Comparison of ENCODE assay signal across 10 cellular contexts in the genomic region with DNA sequence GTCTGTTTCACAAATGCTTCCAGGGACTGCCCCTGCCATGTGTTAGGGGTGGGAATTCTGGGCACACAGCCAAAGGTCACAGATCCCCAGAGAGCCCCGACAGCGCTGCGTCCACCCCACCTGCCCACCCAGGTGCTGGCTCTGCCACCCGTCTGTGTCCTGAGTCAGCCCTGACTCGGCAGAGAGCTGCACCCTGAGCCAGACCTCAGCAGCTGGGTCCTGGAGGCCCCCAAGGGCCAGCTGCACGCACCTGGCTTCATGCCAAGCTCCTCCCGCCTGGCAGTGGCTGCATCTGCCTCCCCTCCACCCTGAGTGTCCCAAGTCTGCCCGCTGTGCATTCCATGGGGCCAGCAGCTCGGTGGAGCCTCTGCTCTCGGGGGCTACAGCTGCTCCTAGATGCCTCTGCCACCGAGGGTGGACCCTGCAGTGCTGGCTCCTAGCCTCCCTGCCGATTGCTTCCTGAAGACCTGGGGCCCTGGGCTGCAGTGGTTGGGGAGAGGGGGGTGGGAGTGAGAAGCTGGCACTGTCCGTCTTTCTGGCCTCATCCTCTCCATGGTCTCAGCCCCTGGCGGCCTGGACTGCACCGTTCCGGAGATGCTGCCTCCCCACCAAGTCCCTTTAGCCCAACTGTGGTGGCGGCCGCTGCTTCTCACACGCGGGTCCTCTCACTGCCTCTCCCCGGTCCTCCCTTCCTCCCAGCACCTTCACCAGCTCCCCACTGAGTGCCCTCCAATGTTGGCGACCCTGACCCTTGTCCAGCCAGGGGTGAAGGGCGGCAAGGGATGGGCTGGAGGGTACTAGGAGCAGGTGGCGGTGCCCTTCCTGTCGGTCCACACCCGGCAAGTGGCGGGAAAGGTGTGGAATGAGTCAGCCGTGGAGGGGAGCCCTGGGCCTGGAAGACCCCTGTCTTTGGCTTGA. TPM values are rescaled to one million over a fixed set of nuclear protein-coding genes. Genes with fewer than 3 reads are reported as not detected.
DNase-seq lines count a peak whose midpoint lies in the region; ATAC-seq and TF ChIP-seq lines count a peak whose summit lies in the region.
"Had no signal": no experiment of that assay in that cellular context is flagged by ENCODE, and none has a peak within 500 bp of the region (broad histone marks: within the 10 kb centered on the region; RNA-seq: fewer than 3 reads in every experiment).

No MANE protein-coding gene starts in this region.

- H3K27me3 ChIP-seq in cardiac muscle cell = peaks cover 64% of the 10 kb centered on the region
- H3K27me3 ChIP-seq in right atrium auricular region = peaks cover 0 to 3% of the 10 kb centered on the region in 2 donors
- no peaks in the 10 kb centered on the region for H3K27me3 ChIP-seq in aorta (ENCODE audit: control insufficient read depth in 1 of 2, insufficient read depth in 2 of 2, low read length in 1 of 2)

- DNase-seq in cardiac muscle cell (ENCODE audit: low read depth in 1 of 2, low spot score in 1 of 2) (peak; percentile 59 to 75), right atrium auricular region (ENCODE audit: low spot score) (no peak), NCI-H526 treated with DMSO at 0.1 percent for 48 hours (lab: John Stamatoyannopoulos, UW) (peak; percentile 13), fibroblast of gingiva (ENCODE audit: low read depth) (peak; percentile 55), aorta (peak; percentile 47 to 78)
- no peak for DNase-seq in stimulated activated naive CD4-positive, alpha-beta T cell treated with Interleukin-2 at 50 U/mL for 16 hours (lab: John Stamatoyannopoulos, UW)
- DNase-seq: activated CD8-positive, alpha-beta memory T cell treated with anti-CD3 and anti-CD28 coated beads for 24 hours; CD4-positive, CD25-positive, alpha-beta regulatory T cell had no signal

- intact Hi-C loops in aorta (cut with DNase I) = no loop called here

- H3K4me1 ChIP-seq in cardiac muscle cell (ENCODE audit: low read depth) = peaks cover 31% of the 10 kb centered on the region
- peaks cover 0 to 43% of the 10 kb centered on the region in 2 donors for H3K4me1 ChIP-seq in right atrium auricular region
- no peaks in the 10 kb centered on the region for H3K4me1 ChIP-seq in aorta (ENCODE audit: control insufficient read depth in 1 of 2, insufficient read depth in 2 of 2, low read length in 2 of 2)

- TF ChIP-seq CTCF in cardiac muscle cell (IDR thresholded peaks at IDR 0.05; ENCODE audit: low read depth, low read length) (no peak), right atrium auricular region (IDR thresholded peaks at IDR 0.05) (no peak)

- H3K9me3 ChIP-seq in cardiac muscle cell (ENCODE audit: low read depth) = no peaks in the 10 kb centered on the region
- no peaks in the 10 kb centered on the region for H3K9me3 ChIP-seq in right atrium auricular region
- H3K9me3 ChIP-seq in aorta (ENCODE audit: control insufficient read depth, low read length) = no peaks in the 10 kb centered on the region

- no peak overlapping the region for H3K27ac ChIP-seq in cardiac muscle cell
- no peak overlapping the region for H3K27ac ChIP-seq in right atrium auricular region
- no peak overlapping the region for H3K27ac ChIP-seq in aorta (ENCODE audit: low read depth in 1 of 2, low read length in 2 of 2)

- H3K4me3 ChIP-seq in cardiac muscle cell = no peak overlapping the region
- H3K4me3 ChIP-seq in right atrium auricular region = no peak overlapping the region
- H3K4me3 ChIP-seq in aorta (ENCODE audit: low read length in 2 of 2) = no peak overlapping the region

- ATAC-seq in aorta (ENCODE audit: low FRiP score) = no peak
- no peak for ATAC-seq in HG03342 (IDR thresholded peaks at IDR 0.05; ENCODE audit: unreplicated experiment)
- no peak for ATAC-seq in HG03095 (IDR thresholded peaks at IDR 0.05; ENCODE audit: unreplicated experiment)

- 37 to 38% methylated on average over 28 of the region's 28 CpGs for WGBS in aorta, 2 donors

- no peaks in the 10 kb centered on the region for H3K36me3 ChIP-seq in cardiac muscle cell
- H3K36me3 ChIP-seq in right atrium auricular region = no peaks in the 10 kb centered on the region
- no peaks in the 10 kb centered on the region for H3K36me3 ChIP-seq in aorta (ENCODE audit: control insufficient read depth in 1 of 2, insufficient read depth in 2 of 2, low read length in 1 of 2)

RNA-seq across cellular contexts. Expression of gene SECTM1, which starts 3.0 kb away (rescaled TPM):
- total RNA-seq in cardiac muscle cell (0.56 TPM in 1 of 2 replicates, not detected in the other), right atrium auricular region (1 to 10 TPM; 3.1 to 7.7 TPM), aorta (10 to 100 TPM in 1 of 2 donors, 1 to 10 TPM in 1; 9.9 to 15.8 TPM)
- polyA plus RNA-seq in cardiac muscle cell (not detected in 2 replicates), aorta (10 to 100 TPM in 1 of 2 donors, 1 to 10 TPM in 1; 4.5 to 22.5 TPM)

RNA-seq across cellular contexts. Expression of gene CD7, which starts 13.2 kb away (rescaled TPM):
- total RNA-seq in cardiac muscle cell (0.92 TPM in 1 of 2 replicates, not detected in the other), right atrium auricular region (1 to 10 TPM in 1 of 2 donors, not detected in 1; 1.7 TPM), aorta (1 to 10 TPM; 2.6 to 3.4 TPM)
- polyA plus RNA-seq in cardiac muscle cell (0.17 and 0.38 TPM in 2 replicates), aorta (under 1 TPM; 0.33 to 0.75 TPM)

RNA-seq across cellular contexts. Expression of gene TEX19, which starts 28.5 kb away (rescaled TPM):
- 0.28 and 0.51 TPM in 2 replicates for total RNA-seq in cardiac muscle cell
- polyA plus RNA-seq in cardiac muscle cell = not detected in 2 replicates
- not detected for total RNA-seq in right atrium auricular region
- total RNA-seq in aorta = not detected
- polyA plus RNA-seq in aorta = not detected
- total RNA-seq: CD4-positive, CD25-positive, alpha-beta regulatory T cell had no signal
- polyA plus RNA-seq: CD4-positive, CD25-positive, alpha-beta regulatory T cell had no signal

RNA-seq across cellular contexts. Expression of gene UTS2R, which starts 41.0 kb away (rescaled TPM):
- total RNA-seq in cardiac muscle cell (4.4 and 10.8 TPM in 2 replicates), right atrium auricular region (10 to 100 TPM in 1 of 2 donors, under 1 TPM in 1; 0.44 to 16.9 TPM), aorta (not detected)
- polyA plus RNA-seq in cardiac muscle cell (4.1 and 5.0 TPM in 2 replicates), aorta (not detected)
- total RNA-seq: CD4-positive, CD25-positive, alpha-beta regulatory T cell had no signal
- polyA plus RNA-seq: CD4-positive, CD25-positive, alpha-beta regulatory T cell had no signal

RNA-seq across cellular contexts. Expression of gene CSNK1D, which starts 57.1 kb away (rescaled TPM):
- total RNA-seq in cardiac muscle cell = 40.3 and 53.1 TPM in 2 replicates
- polyA plus RNA-seq in cardiac muscle cell = 106 and 134 TPM in 2 replicates
- 10 to 100 TPM; 31.3 to 32.9 TPM for total RNA-seq in right atrium auricular region
- total RNA-seq in aorta = 100 to 1,000 TPM; 130 to 153 TPM
- 10 to 100 TPM; 39.9 to 73.4 TPM for polyA plus RNA-seq in aorta

Comparison
In these comparisons a context has a peak if more than half of its experiments do, and no peak if none do; other contexts are left out.
1. DNase-seq: peak in cardiac muscle cell (2 of 2), NCI-H526 treated with DMSO at 0.1 percent for 48 hours (single experiment), fibroblast of gingiva (single experiment) and aorta (2 of 2); none in right atrium auricular region (single experiment) and stimulated activated naive CD4-positive, alpha-beta T cell treated with Interleukin-2 at 50 U/mL for 16 hours (single experiment).